In genomic region chr17:81566461-81567126, GRCh38 we compare ENCODE assay signal across 2 cellular contexts.
A peak's percentile ranks its signal among the peaks of the same experiment; 100 is the strongest.
TF ChIP-seq lines count a peak whose summit lies in the region.

No MANE protein-coding gene starts in this region.

TF ChIP-seq in liver, 16 proteins besides CTCF, POLR2A, EP300 and RAD21:
- TF ChIP-seq YY1 (IDR thresholded peaks at IDR 0.05) = no peak
- TF ChIP-seq HNF4A (conservative IDR thresholded peaks at IDR 0.05) = peak; percentile 1 to 18
- peak in 1 of 2 donors; percentile 15 for TF ChIP-seq RXRA (IDR thresholded peaks at IDR 0.05)
- TF ChIP-seq NR2F2 (IDR thresholded peaks at IDR 0.05) = peak; percentile 47
- TF ChIP-seq GABPA (IDR thresholded peaks at IDR 0.05 in 1 of 2, conservative IDR thresholded peaks at IDR 0.05 in 1 of 2) = no peak
- peak; percentile 50 for TF ChIP-seq FOXA2 (IDR thresholded peaks at IDR 0.05)
- TF ChIP-seq HNF4G (IDR thresholded peaks at IDR 0.05) = no peak
- peak; percentile 28 for TF ChIP-seq FOXA1 (IDR thresholded peaks at IDR 0.05)
- TF ChIP-seq JUND (IDR thresholded peaks at IDR 0.05) = no peak
- TF ChIP-seq SP1 (IDR thresholded peaks at IDR 0.05) = peak; percentile 47

TF ChIP-seq in HepG2, 621 proteins besides CTCF, POLR2A, EP300 and RAD21:
- TF ChIP-seq ZNF280D (CRISPR knock-in tag; IDR thresholded peaks at IDR 0.05) = no peak
- TF ChIP-seq ZSCAN5A (CRISPR knock-in tag; IDR thresholded peaks at IDR 0.05; ENCODE audit: borderline replicate concordance) = no peak
